Comparison of ENCODE assay signal across 9 cellular contexts in the genomic region with DNA sequence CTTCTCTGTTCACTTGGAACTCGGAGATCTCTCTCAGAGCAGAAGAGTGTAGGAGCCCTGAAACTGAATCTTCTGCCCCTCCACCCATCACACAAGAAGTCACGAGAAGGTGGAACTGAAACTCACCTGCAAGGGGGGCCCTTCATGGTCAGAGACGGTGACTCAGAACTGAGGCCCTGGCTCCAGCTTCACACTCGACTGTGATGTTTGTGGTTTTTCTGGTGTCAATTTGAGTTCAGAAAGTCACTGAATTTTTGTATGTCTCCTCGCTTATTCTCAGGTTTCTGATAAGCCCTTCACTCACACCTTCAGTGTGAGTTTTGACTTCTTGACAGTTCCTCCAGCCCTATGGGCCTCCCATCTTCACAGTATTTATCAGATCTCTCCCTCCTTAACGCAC. TPM values are rescaled to one million over a fixed set of nuclear protein-coding genes. Genes with fewer than 3 reads are reported as not detected.
DNase-seq lines count a peak whose midpoint lies in the region; ATAC-seq and TF ChIP-seq lines count a peak whose summit lies in the region.
"Had no signal": no experiment of that assay in that cellular context is flagged by ENCODE, and none has a peak within 500 bp of the region (broad histone marks: within the 10 kb centered on the region; RNA-seq: fewer than 3 reads in every experiment).

No MANE protein-coding gene starts in this region.

- ATAC-seq in GM18517 (IDR thresholded peaks at IDR 0.05; ENCODE audit: unreplicated experiment), result peak; percentile 95
- peak; percentile 84 for ATAC-seq in GM21515 (IDR thresholded peaks at IDR 0.05; ENCODE audit: unreplicated experiment)
- ATAC-seq in HG03442 (IDR thresholded peaks at IDR 0.05; ENCODE audit: unreplicated experiment), result peak; percentile 96

- TF ChIP-seq CTCF in esophagus muscularis mucosa (IDR thresholded peaks at IDR 0.05) (no peak), mesothelial cell of epicardium (IDR thresholded peaks at IDR 0.05; ENCODE audit: unreplicated experiment) (no peak)

- H3K27me3 ChIP-seq in esophagus muscularis mucosa, result peaks cover 0 to 21% (median 0%) of the 10 kb centered on the region in 4 donors

- 70% methylated on average over 6 of the region's 6 CpGs for WGBS in esophagus muscularis mucosa

- H3K36me3 Mint-ChIP-seq in mesothelial cell of epicardium, result peaks cover 13% of the 10 kb centered on the region

- TF ChIP-seq EP300 in esophagus muscularis mucosa (IDR thresholded peaks at IDR 0.05), result no peak

- no peak overlapping the region for H3K4me3 Mint-ChIP-seq in mesothelial cell of epicardium

- no peak overlapping the region for H3K4me3 ChIP-seq in esophagus muscularis mucosa

- peaks cover 3% of the 10 kb centered on the region for H3K27me3 Mint-ChIP-seq in mesothelial cell of epicardium (ENCODE audit: low read depth)

- no peak for TF ChIP-seq POLR2A in esophagus muscularis mucosa (IDR thresholded peaks at IDR 0.05; ENCODE audit: low read depth)

- DNase-seq in esophagus muscularis mucosa (ENCODE audit: extremely low spot score) (peak; percentile 39), DMS53 (lab: John Stamatoyannopoulos, UW) (no peak), mesothelial cell of epicardium (ENCODE audit: low spot score in 2 of 2, unreplicated experiment in 2 of 2) (no peak), posterior vena cava (ENCODE audit: low spot score) (no peak), NCI-H146 treated with DMSO at 0.1 percent for 48 hours (lab: John Stamatoyannopoulos, UW; ENCODE audit: unreplicated experiment) (no peak)
- DNase-seq: NCI-H1694 had no signal

- H3K4me1 ChIP-seq in esophagus muscularis mucosa, result no peaks in the 10 kb centered on the region

- no peak overlapping the region for H3K27ac Mint-ChIP-seq in mesothelial cell of epicardium

- no peak overlapping the region for H3K27ac ChIP-seq in esophagus muscularis mucosa (replicated peaks in 1 of 4)

- H3K4me1 Mint-ChIP-seq in mesothelial cell of epicardium, result no peaks in the 10 kb centered on the region

- peaks cover 37% of the 10 kb centered on the region for H3K9me3 Mint-ChIP-seq in mesothelial cell of epicardium

- no peaks in the 10 kb centered on the region for H3K36me3 ChIP-seq in esophagus muscularis mucosa

- intact Hi-C loops in esophagus muscularis mucosa (cut with DNase I) (loop anchor here (10.0 kb wide), 1 partner anchor 48 kb away; no protein-coding TSS in a partner anchor), posterior vena cava (cut with DNase I) (no loop called here)

- H3K9me3 ChIP-seq in esophagus muscularis mucosa, result no peaks in the 10 kb centered on the region

RNA-seq across cellular contexts. Expression of a gene that starts 23.1 kb away (rescaled TPM):
- total RNA-seq in esophagus muscularis mucosa (1 to 10 TPM in 2 of 4 donors, under 1 TPM in 2; 0.52 to 2.0 (median 1.00) TPM), mesothelial cell of epicardium (not detected in 3 replicates), posterior vena cava (not detected)

RNA-seq across cellular contexts. Expression of a gene that starts 36.0 kb away (rescaled TPM):
- 1 to 10 TPM; 3.6 to 5.8 (median 4.9) TPM for total RNA-seq in esophagus muscularis mucosa
- total RNA-seq in mesothelial cell of epicardium, result 12.2 to 15.2 TPM (median 13.5 TPM) in 3 replicates
- total RNA-seq in posterior vena cava, result 1 to 10 TPM; 8.0 to 9.2 TPM

RNA-seq across cellular contexts. Expression of a gene that starts 39.5 kb away (rescaled TPM):
- total RNA-seq in esophagus muscularis mucosa, result 1 to 10 TPM in 3 of 4 donors, not detected in 1; 2.5 to 9.9 (median 5.0) TPM
- not detected in 3 replicates for total RNA-seq in mesothelial cell of epicardium
- total RNA-seq in posterior vena cava, result 10 to 100 TPM in 1 of 2 donors, 1 to 10 TPM in 1; 4.8 to 10.3 TPM
